Comparison of ENCODE assay signal across 12 cellular contexts in genomic region chr17:46056800-46057304, GRCh38. TPM values are rescaled to one million over a fixed set of nuclear protein-coding genes. Genes with fewer than 3 reads are reported as not detected.
DNase-seq lines count a peak whose midpoint lies in the region; ATAC-seq and TF ChIP-seq lines count a peak whose summit lies in the region.
"Had no signal": no experiment of that assay in that cellular context is flagged by ENCODE, and none has a peak within 500 bp of the region (broad histone marks: within the 10 kb centered on the region; RNA-seq: fewer than 3 reads in every experiment).

No MANE protein-coding gene starts in this region.

- no peaks in the 10 kb centered on the region for H4K20me1 ChIP-seq in OCI-LY7 (ENCODE audit: insufficient read depth, low read length)

- CTCF ChIA-PET in OCI-LY7 (lab: Charles Lee; ENCODE audit: unreplicated experiment): no interaction called here

- H3K4me3 ChIP-seq in fibroblast of pulmonary artery (replicated peaks; ENCODE audit: low read depth, low read length): no peak overlapping the region
- no peak overlapping the region for H3K4me3 ChIP-seq in OCI-LY7 (ENCODE audit: low read depth, low read length, poor library complexity, severe bottlenecking)
- H3K4me3 ChIP-seq: hepatocyte had no signal

- ATAC-seq in stimulated activated effector memory CD8-positive, alpha-beta T cell treated with anti-CD3 and anti-CD28 coated beads, Interleukin-12 subunit alpha, Interleukin-12 subunit beta, amount 100 ng/mL, for 72 hours: peak; percentile 69
- ATAC-seq in GM21825 (IDR thresholded peaks at IDR 0.05; ENCODE audit: unreplicated experiment): no peak

- H3K27ac Mint-ChIP-seq in stimulated activated effector memory CD8-positive, alpha-beta T cell treated with anti-CD3 and anti-CD28 coated beads, Interleukin-12 subunit alpha, Interleukin-12 subunit beta, amount 100 ng/mL, for 72 hours: peak overlapping the region; percentile 48

- POLR2A ChIA-PET in OCI-LY7 (lab: Charles Lee): interaction anchor here (1.0 kb wide), 1 partner anchor 121 kb away, joined by 3 read pairs; no protein-coding TSS in a partner anchor

- H3K9me2 ChIP-seq in OCI-LY7 (ENCODE audit: insufficient read depth, low read length): no peaks in the 10 kb centered on the region

- TF ChIP-seq CTCF in fibroblast of pulmonary artery (IDR thresholded peaks at IDR 0.05; ENCODE audit: low read length, missing control alignments) (no peak), OCI-LY7 (conservative IDR thresholded peaks at IDR 0.05; ENCODE audit: low read length) (no peak)

- DNase-seq in DMS53 (lab: John Stamatoyannopoulos, UW) (peak; percentile 17), DMS53 treated with DMSO at 0.1 percent for 48 hours (lab: John Stamatoyannopoulos, UW; ENCODE audit: unreplicated experiment) (no peak), SIG-M5 (lab: John Stamatoyannopoulos, UW) (peak; percentile 70), fibroblast of pulmonary artery (ENCODE audit: low read depth) (peak; percentile 89), ACHN (no peak), OCI-LY7 (ENCODE audit: low spot score) (no peak)
- no peak for DNase-seq in stimulated activated effector memory CD8-positive, alpha-beta T cell treated with anti-CD3 and anti-CD28 coated beads, Interleukin-12 subunit alpha, Interleukin-12 subunit beta, amount 100 ng/mL, for 72 hours (ENCODE audit: low spot score in 2 of 2)
- DNase-seq: activated gamma-delta T cell treated with Interleukin-2 at 50 U/mL for 16 hours; NCI-H1417 treated with DMSO at 0.1 percent for 48 hours; stimulated activated naive CD4-positive, alpha-beta T cell had no signal

- peaks cover 74% of the 10 kb centered on the region for H3K36me3 ChIP-seq in OCI-LY7 (ENCODE audit: insufficient read depth, low read length)

- no peak overlapping the region for H3K4me2 ChIP-seq in OCI-LY7 (ENCODE audit: low read length)
- H3K4me2 ChIP-seq: hepatocyte had no signal

- H3K36me3 Mint-ChIP-seq in stimulated activated effector memory CD8-positive, alpha-beta T cell treated with anti-CD3 and anti-CD28 coated beads, Interleukin-12 subunit alpha, Interleukin-12 subunit beta, amount 100 ng/mL, for 72 hours: peaks cover 73% of the 10 kb centered on the region

- H2AFZ ChIP-seq in OCI-LY7 (ENCODE audit: low read length): no peak overlapping the region
- H2AFZ ChIP-seq: hepatocyte had no signal

- peaks cover 49% of the 10 kb centered on the region for H3K4me1 Mint-ChIP-seq in stimulated activated effector memory CD8-positive, alpha-beta T cell treated with anti-CD3 and anti-CD28 coated beads, Interleukin-12 subunit alpha, Interleukin-12 subunit beta, amount 100 ng/mL, for 72 hours

- peaks cover 13% of the 10 kb centered on the region; the same call in 1 of the 2 replicates for H3K79me2 ChIP-seq in OCI-LY7 (ENCODE audit: insufficient read depth, low read depth, low read length)

- in situ Hi-C loops in ACHN (cut with HindIII; ENCODE audit: low pct_ligation_motif_present, low pct_unique_long_range_greater_than_20kb, low sequenced_read_pairs): no loop called here

- H3K9me3 Mint-ChIP-seq in stimulated activated effector memory CD8-positive, alpha-beta T cell treated with anti-CD3 and anti-CD28 coated beads, Interleukin-12 subunit alpha, Interleukin-12 subunit beta, amount 100 ng/mL, for 72 hours: no peaks in the 10 kb centered on the region

- H3K9me3 ChIP-seq in OCI-LY7 (ENCODE audit: low read length): no peaks in the 10 kb centered on the region

- intact Hi-C loops in OCI-LY7 (cut with micrococcal nuclease; ENCODE audit: unreplicated experiment): no loop called here

- H3K4me3 Mint-ChIP-seq in stimulated activated effector memory CD8-positive, alpha-beta T cell treated with anti-CD3 and anti-CD28 coated beads, Interleukin-12 subunit alpha, Interleukin-12 subunit beta, amount 100 ng/mL, for 72 hours: no peak overlapping the region

- no peaks in the 10 kb centered on the region for H3K4me1 ChIP-seq in OCI-LY7 (ENCODE audit: insufficient read depth, low read length, poor library complexity, severe bottlenecking)

- no peak overlapping the region for H3K27ac ChIP-seq in OCI-LY7 (ENCODE audit: low read depth, low read length, poor library complexity, severe bottlenecking)
- H3K27ac ChIP-seq: hepatocyte had no signal

- no TSS peak for BruUV-seq in OCI-LY7 (replicated peaks; lab: Mats Ljungman, UMichigan)

RNA-seq across cellular contexts. Expression of gene STH, which starts 57.8 kb away (rescaled TPM):
- total RNA-seq in OCI-LY7 (2014; rRNA removed; shearing (Covaris generic)): not detected in 2 replicates
- not detected in 2 replicates for total RNA-seq in OCI-LY7 (2022)
- total RNA-seq: hepatocyte had no signal

Comparison
In these comparisons a context has a peak if more than half of its experiments do, and no peak if none do; other contexts are left out.
1. DNase-seq: peak in DMS53 (single experiment), SIG-M5 (single experiment) and fibroblast of pulmonary artery (single experiment); none in DMS53 treated with DMSO at 0.1 percent for 48 hours (single experiment), stimulated activated effector memory CD8-positive, alpha-beta T cell treated with anti-CD3 and anti-CD28 coated beads, Interleukin-12 subunit alpha, Interleukin-12 subunit beta, amount 100 ng/mL, for 72 hours (0 of 2), ACHN (single experiment) and OCI-LY7 (single experiment).